23 cellular contexts compared by ENCODE assay signal in the genomic region with DNA sequence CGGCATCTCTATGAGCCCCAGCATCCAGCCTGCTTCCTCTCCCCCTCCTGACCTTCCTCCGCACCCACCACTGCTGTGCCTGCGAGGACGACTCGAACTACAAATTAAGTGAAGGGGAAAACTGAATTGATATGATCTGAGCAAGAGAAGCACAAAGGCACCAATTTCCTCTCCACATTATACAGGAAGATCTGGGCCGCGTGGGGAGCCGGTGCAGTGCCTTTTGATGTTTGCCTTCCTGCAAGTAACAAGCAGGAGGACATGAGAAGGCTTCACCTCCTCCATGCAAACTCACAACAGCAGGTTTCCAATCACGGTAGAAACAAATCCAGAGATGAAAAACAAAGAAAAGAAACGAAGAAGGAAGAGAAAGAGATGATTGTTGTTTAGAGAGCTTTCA. TPM values are rescaled to one million over a fixed set of nuclear protein-coding genes. Genes with fewer than 3 reads are reported as not detected.
DNase-seq lines count a peak whose midpoint lies in the region; ATAC-seq and TF ChIP-seq lines count a peak whose summit lies in the region.
"Had no signal": no experiment of that assay in that cellular context is flagged by ENCODE, and none has a peak within 500 bp of the region (broad histone marks: within the 10 kb centered on the region; RNA-seq: fewer than 3 reads in every experiment).

No MANE protein-coding gene starts in this region.

- no peak overlapping the region for H4K91ac ChIP-seq in neuronal stem cell (ENCODE audit: low read depth, low read length, poor library complexity)

- H3K4ac ChIP-seq in neuronal stem cell (ENCODE audit: low read length), result no peak overlapping the region

- H2AFZ ChIP-seq in GM23338 (peak overlapping the region; percentile 74; the same call in 1 of the 2 replicates), Loucy (ENCODE audit: low read length) (peak overlapping the region; percentile 49), neuronal stem cell (ENCODE audit: low read length) (peak overlapping the region; percentile 37)
- H2AFZ ChIP-seq: GM23248 had no signal

- no peak overlapping the region for H2BK15ac ChIP-seq in neuronal stem cell (ENCODE audit: low read length)

- ATAC-seq in GM23338, result no peak
- ATAC-seq: A549, HCT116 had no signal

- no peaks in the 10 kb centered on the region for H3K9me3 Mint-ChIP-seq in GM23338
- H3K9me3 Mint-ChIP-seq: CD4-positive, alpha-beta T cell; CD8-positive, alpha-beta memory T cell; H9 had no signal

- TF ChIP-seq CTCF in GM23338 (conservative IDR thresholded peaks at IDR 0.05; ENCODE audit: low read depth in 2 of 2), result no peak
- no peak for TF ChIP-seq CTCF in Loucy (conservative IDR thresholded peaks at IDR 0.05; ENCODE audit: low read length)

- H3K14ac ChIP-seq in neuronal stem cell (ENCODE audit: low read length), result no peak overlapping the region

- no peak overlapping the region for H3K27ac ChIP-seq in GM23338 (ENCODE audit: low read depth)
- H3K27ac ChIP-seq in neuronal stem cell (replicated peaks; ENCODE audit: low read length), result no peak overlapping the region
- H3K27ac ChIP-seq: A549; BLaER1 treated with 17β-estradiol and CSF1 and Interleukin-3, amounts not matched to agents 10 nM and 100 nM; GM23248 had no signal

- H2AK5ac ChIP-seq in neuronal stem cell (ENCODE audit: low read depth, low read length), result no peak overlapping the region

- H3K27me3 ChIP-seq in GM23338 (ENCODE audit: insufficient read depth), result no peaks in the 10 kb centered on the region
- no peaks in the 10 kb centered on the region for H3K27me3 ChIP-seq in Loucy (ENCODE audit: insufficient read depth, low read length, poor library complexity, severe bottlenecking)
- peaks cover 0 to 43% (median 0%) of the 10 kb centered on the region in 3 experiments for H3K27me3 ChIP-seq in neuronal stem cell (ENCODE audit: control insufficient read depth in 3 of 3, insufficient read depth in 3 of 3, low read depth in 1 of 3, low read length in 3 of 3)
- H3K27me3 ChIP-seq: BLaER1 treated with 17β-estradiol and CSF1 and Interleukin-3, amounts not matched to agents 10 nM and 100 nM had no signal

- no peak overlapping the region for H2BK120ac ChIP-seq in neuronal stem cell (ENCODE audit: low read depth, low read length)

- no peak overlapping the region for H3K4me3 ChIP-seq in GM23338
- peak overlapping the region; percentile 54 for H3K4me3 ChIP-seq in Loucy (ENCODE audit: low read length, poor library complexity, severe bottlenecking)
- H3K4me3 ChIP-seq in neuronal stem cell (ENCODE audit: low read length in 2 of 2), result no peak overlapping the region
- H3K4me3 ChIP-seq: A549; BLaER1 treated with 17β-estradiol and CSF1 and Interleukin-3, amounts not matched to agents 10 nM and 100 nM; GM23248 had no signal

- H3K79me2 ChIP-seq in GM23338 (replicated peaks; ENCODE audit: insufficient read depth) (no peaks in the 10 kb centered on the region), Loucy (ENCODE audit: insufficient read depth, low read length) (no peaks in the 10 kb centered on the region)

- no peak overlapping the region for H3K4me3 Mint-ChIP-seq in GM23338
- H3K4me3 Mint-ChIP-seq: CD4-positive, alpha-beta T cell; CD8-positive, alpha-beta memory T cell; H9 had no signal

- H4K8ac ChIP-seq in neuronal stem cell (ENCODE audit: low read depth, low read length), result no peak overlapping the region

- H2BK5ac ChIP-seq in neuronal stem cell (ENCODE audit: low read length), result no peak overlapping the region

- H2BK12ac ChIP-seq in neuronal stem cell (ENCODE audit: low read length), result no peak overlapping the region

- H3K9me3 ChIP-seq in Loucy (ENCODE audit: insufficient read depth, low read depth, low read length), result no peaks in the 10 kb centered on the region
- no peaks in the 10 kb centered on the region for H3K9me3 ChIP-seq in neuronal stem cell (replicated peaks in 1 of 2; ENCODE audit: control insufficient read depth in 2 of 2, insufficient read depth in 1 of 2, low read depth in 1 of 2, low read length in 2 of 2)
- H3K9me3 ChIP-seq: A549; BE2C; BLaER1 treated with 17β-estradiol and CSF1 and Interleukin-3, amounts not matched to agents 10 nM and 100 nM had no signal

- DNase-seq in GM23338 (ENCODE audit: low spot score), result no peak
- peak; percentile 39 for DNase-seq in UCSD-AML1 (lab: John Stamatoyannopoulos, UW; ENCODE audit: unreplicated experiment)
- no peak for DNase-seq in neuronal stem cell (ENCODE audit: low spot score)
- DNase-seq in T-helper 9 cell, result no peak
- DNase-seq in middle frontal gyrus (ENCODE audit: extremely low spot score, low spot score), result no peak
- DNase-seq in NCI-H446 treated with DMSO at 0.1 percent for 48 hours (lab: John Stamatoyannopoulos, UW), result no peak
- DNase-seq: 8988T; ACHN; AML-193; BE2C; CD4-positive, alpha-beta T cell; CD8-positive, alpha-beta memory T cell; DMS 273 treated with DMSO at 0.1 percent for 48 hours; DMS79; GF-D8; GM23248; H9 had no signal

- H3K27me3 Mint-ChIP-seq in GM23338 (ENCODE audit: insufficient read depth, low read depth, poor library complexity), result peaks cover 2% of the 10 kb centered on the region

- H3K4me1 ChIP-seq in GM23338 (ENCODE audit: insufficient read depth) (no peaks in the 10 kb centered on the region), Loucy (ENCODE audit: insufficient read depth, low read length, poor library complexity, severe bottlenecking) (peaks cover 39% of the 10 kb centered on the region), neuronal stem cell (ENCODE audit: control insufficient read depth in 2 of 2, insufficient read depth in 1 of 2, low read depth in 1 of 2, low read length in 2 of 2) (no peaks in the 10 kb centered on the region)
- H3K4me1 ChIP-seq: A549, BE2C had no signal

- H3K9ac ChIP-seq in Loucy (ENCODE audit: low read depth, low read length, poor library complexity, severe bottlenecking), result peak overlapping the region; percentile 36
- H3K9ac ChIP-seq in neuronal stem cell (ENCODE audit: low read depth, low read length, poor library complexity), result no peak overlapping the region
- H3K9ac ChIP-seq: BLaER1 treated with 17β-estradiol and CSF1 and Interleukin-3, amounts not matched to agents 10 nM and 100 nM; GM23248 had no signal

- H3K36me3 Mint-ChIP-seq in GM23338 (ENCODE audit: low read depth), result no peaks in the 10 kb centered on the region
- H3K36me3 Mint-ChIP-seq: CD14-positive monocyte; CD8-positive, alpha-beta memory T cell had no signal

- H3K9me2 ChIP-seq in GM23338 (ENCODE audit: insufficient read depth) (0 out of 2 replicates have a peak, but pooled peaks cover 4% of the 10 kb centered on the region), Loucy (replicated peaks; ENCODE audit: low read depth, low read length) (no peaks in the 10 kb centered on the region)

- H4K20me1 ChIP-seq in GM23338 (replicated peaks; ENCODE audit: insufficient read depth) (no peaks in the 10 kb centered on the region), Loucy (ENCODE audit: insufficient read depth, low read length, poor library complexity, severe bottlenecking) (no peaks in the 10 kb centered on the region)
- H4K20me1 ChIP-seq: BLaER1 treated with 17β-estradiol and CSF1 and Interleukin-3, amounts not matched to agents 10 nM and 100 nM had no signal

- H3K4me2 ChIP-seq in GM23338 (no peak overlapping the region), Loucy (ENCODE audit: low read depth, low read length, poor library complexity, severe bottlenecking) (peak overlapping the region; percentile 72), neuronal stem cell (ENCODE audit: insufficient read depth, low read length, poor library complexity, severe bottlenecking) (no peak overlapping the region)
- H3K4me2 ChIP-seq: A549; BLaER1 treated with 17β-estradiol and CSF1 and Interleukin-3, amounts not matched to agents 10 nM and 100 nM had no signal

- H3F3A ChIP-seq in GM23338 (replicated peaks; ENCODE audit: low read depth), result no peaks in the 10 kb centered on the region
- H3F3A ChIP-seq in Loucy (ENCODE audit: low read depth), result no peaks in the 10 kb centered on the region

- H3K36me3 ChIP-seq in GM23338 (ENCODE audit: insufficient read depth), result no peaks in the 10 kb centered on the region
- H3K36me3 ChIP-seq in Loucy (ENCODE audit: insufficient read depth, low read length), result no peaks in the 10 kb centered on the region
- no peaks in the 10 kb centered on the region for H3K36me3 ChIP-seq in neuronal stem cell (replicated peaks in 1 of 2; ENCODE audit: control insufficient read depth in 2 of 2, insufficient read depth in 2 of 2, low read length in 2 of 2)
- H3K36me3 ChIP-seq: BE2C; BLaER1 treated with 17β-estradiol and CSF1 and Interleukin-3, amounts not matched to agents 10 nM and 100 nM had no signal

- no peak overlapping the region for H3K18ac ChIP-seq in neuronal stem cell (ENCODE audit: low read length)

- H3K4me1 Mint-ChIP-seq in GM23338, result peaks cover 4% of the 10 kb centered on the region
- H3K4me1 Mint-ChIP-seq: H9 had no signal

- H3K23ac ChIP-seq in neuronal stem cell (ENCODE audit: low read depth, low read length, poor library complexity), result no peak overlapping the region

- H3K27ac Mint-ChIP-seq in GM23338, result no peak overlapping the region
- H3K27ac Mint-ChIP-seq: CD14-positive monocyte; CD4-positive, alpha-beta T cell; CD8-positive, alpha-beta memory T cell had no signal

- WGBS in neuronal stem cell (ENCODE audit: extremely low coverage in 2 of 2, insufficient read length in 2 of 2, insufficient replicate concordance in 1 of 2), 2 donors, result no CpG with 5 or more reads among the region's 10 CpGs

- H3K79me1 ChIP-seq in neuronal stem cell (ENCODE audit: low read depth, low read length), result no peaks in the 10 kb centered on the region

TF ChIP-seq in GM23338, 12 proteins besides CTCF, POLR2A, EP300 and RAD21 (continues in another document):
- no peak for TF ChIP-seq ZNF331 (CRISPR knock-in tag; IDR thresholded peaks at IDR 0.05; ENCODE audit: low read depth)
- no peak for TF ChIP-seq STAT1 (IDR thresholded peaks at IDR 0.05; ENCODE audit: unreplicated experiment)
- TF ChIP-seq ZNF114 (CRISPR knock-in tag; IDR thresholded peaks at IDR 0.05), result no peak
- no peak for TF ChIP-seq EZH2 (IDR thresholded peaks at IDR 0.05; ENCODE audit: low read depth, unreplicated experiment)
- TF ChIP-seq POLR2AphosphoS5 (IDR thresholded peaks at IDR 0.05; ENCODE audit: low read depth), result no peak
- no peak for TF ChIP-seq EZH2phosphoT487 (IDR thresholded peaks at IDR 0.05; ENCODE audit: unreplicated experiment)
- no peak for TF ChIP-seq JUNB (IDR thresholded peaks at IDR 0.05; ENCODE audit: unreplicated experiment)

RNA-seq across cellular contexts. Expression of a gene that starts 57.8 kb away (rescaled TPM):
- total RNA-seq in GM23338 (2014; rRNA removed; shearing (Covaris generic)), result 40.2 and 43.8 TPM in 2 replicates
- polyA plus RNA-seq in GM23338 (2016; fragmentation: Nextera tagmentation; extraction: Ambion mirVana), result 25.2 and 25.6 TPM in 2 replicates
- 26.6 TPM for polyA plus RNA-seq in neuronal stem cell (2013, experiment 1 of 2)
- 25.9 TPM for polyA plus RNA-seq in neuronal stem cell (2013, experiment 2 of 2)
- total RNA-seq: CD4-positive, alpha-beta T cell; CD8-positive, alpha-beta memory T cell; G401 had no signal
- polyA plus RNA-seq: CD14-positive monocyte; CD8-positive, alpha-beta memory T cell had no signal
